16 cellular contexts compared by ENCODE assay signal in the genomic region with DNA sequence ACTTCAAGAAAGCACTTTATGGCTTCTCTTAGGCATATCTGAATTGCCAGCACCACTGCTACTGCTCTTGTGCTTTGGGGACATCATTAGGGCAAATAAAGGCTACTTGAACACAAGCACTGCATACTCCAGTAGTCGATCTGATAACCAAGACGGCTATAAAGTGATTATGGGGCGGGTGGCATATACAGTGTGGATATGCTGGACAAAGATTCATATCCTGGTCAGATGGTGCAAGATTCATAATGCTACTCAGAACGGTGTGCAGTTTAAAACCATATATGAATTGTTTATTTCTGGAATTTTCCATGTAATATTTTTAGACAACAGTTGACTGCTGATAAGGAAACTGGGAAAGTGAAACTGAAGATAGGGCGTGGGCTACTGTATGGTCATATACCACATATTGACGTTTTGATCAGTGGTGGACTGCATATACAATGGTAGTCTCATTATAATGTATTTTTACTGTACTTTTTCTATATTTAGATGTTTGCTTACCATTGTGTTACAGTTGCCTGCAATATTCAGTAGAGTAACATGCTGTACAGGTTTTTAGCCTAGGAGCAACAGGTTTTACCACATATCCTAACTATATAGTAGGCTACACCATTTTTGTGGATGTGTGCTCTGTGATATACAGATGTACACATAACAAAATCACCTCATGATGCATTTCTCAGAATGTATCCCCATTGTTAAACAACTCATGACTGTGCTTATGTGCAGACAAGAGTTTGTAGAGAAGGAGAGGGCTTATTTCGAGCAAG. TPM values are rescaled to one million over a fixed set of nuclear protein-coding genes. Genes with fewer than 3 reads are reported as not detected.
DNase-seq lines count a peak whose midpoint lies in the region; ATAC-seq and TF ChIP-seq lines count a peak whose summit lies in the region.
"Had no signal": no experiment of that assay in that cellular context is flagged by ENCODE, and none has a peak within 500 bp of the region (broad histone marks: within the 10 kb centered on the region; RNA-seq: fewer than 3 reads in every experiment).

No MANE protein-coding gene starts in this region.

- H3K27ac Mint-ChIP-seq in GM23338: peak overlapping the region; percentile 49; the same call in 1 of the 2 replicates
- peak overlapping the region in 1 of 3 experiments; percentile 89; a peak in 3 of 7 replicates for H3K27ac Mint-ChIP-seq in H9
- H3K27ac Mint-ChIP-seq: IgD-negative memory B cell; memory B cell; stimulated activated naive B cell treated with anti-CD40 and anti-IgM and Interleukin-4, amounts not matched to agents 10 μg/mL and 1 μg/mL and 100 μg/mL, for 72 hours had no signal

- H2BK20ac ChIP-seq in H9 (ENCODE audit: low read depth, low read length, poor library complexity, severe bottlenecking): no peak overlapping the region

- H3K4me1 Mint-ChIP-seq in GM23338 (peaks cover 14% of the 10 kb centered on the region), H9 (peaks cover 11 to 12% of the 10 kb centered on the region in 2 experiments)
- H3K4me1 Mint-ChIP-seq: stimulated activated naive B cell treated with anti-CD40 and anti-IgM and Interleukin-4, amounts not matched to agents 10 μg/mL and 1 μg/mL and 100 μg/mL, for 72 hours had no signal

- no peak overlapping the region for H2AFZ ChIP-seq in GM23338
- no peak overlapping the region for H2AFZ ChIP-seq in H9 (ENCODE audit: low read length)

- H3K79me2 ChIP-seq in GM23338 (replicated peaks; ENCODE audit: insufficient read depth) (no peaks in the 10 kb centered on the region), H9 (ENCODE audit: insufficient read depth, low read length) (no peaks in the 10 kb centered on the region)

- no peak overlapping the region for H2BK15ac ChIP-seq in H9 (ENCODE audit: low read depth, low read length)

- H3K4me1 ChIP-seq in GM23338 (ENCODE audit: insufficient read depth): peaks cover 12% of the 10 kb centered on the region
- H3K4me1 ChIP-seq in mucosa of descending colon (ENCODE audit: low read depth): no peaks in the 10 kb centered on the region
- H3K4me1 ChIP-seq in H9 (ENCODE audit: insufficient read depth, low read length): no peaks in the 10 kb centered on the region

- H3K9me3 Mint-ChIP-seq in GM23338: no peaks in the 10 kb centered on the region
- H3K9me3 Mint-ChIP-seq in H9: no peaks in the 10 kb centered on the region
- H3K9me3 Mint-ChIP-seq: IgD-negative memory B cell; memory B cell; neural crest cell; stimulated activated naive B cell treated with anti-CD40 and anti-IgM and Interleukin-4, amounts not matched to agents 10 μg/mL and 1 μg/mL and 100 μg/mL, for 72 hours had no signal

- WGBS in H9 (ENCODE audit: extremely low coverage, insufficient read length, low lambda C conversion rate): no CpG with 5 or more reads among the region's 7 CpGs

- H3K9me3 ChIP-seq in SK-N-MC (ENCODE audit: low read depth, low read length): no peaks in the 10 kb centered on the region
- H3K9me3 ChIP-seq in mucosa of descending colon: no peaks in the 10 kb centered on the region
- no peaks in the 10 kb centered on the region for H3K9me3 ChIP-seq in H9 (ENCODE audit: control insufficient read depth, low read depth, low read length)

- no peak overlapping the region for H2BK12ac ChIP-seq in H9 (ENCODE audit: insufficient read length, low read depth, low read length)

- H3T11ph ChIP-seq in H9 (ENCODE audit: low read length): no peak overlapping the region

- H3K4me2 ChIP-seq in GM23338 (no peak overlapping the region), H9 (ENCODE audit: insufficient read depth, insufficient read length, low read length) (no peak overlapping the region)

- H4K20me1 ChIP-seq in GM23338 (replicated peaks; ENCODE audit: insufficient read depth) (no peaks in the 10 kb centered on the region), H9 (ENCODE audit: control insufficient read depth, insufficient read depth, insufficient read length) (no peaks in the 10 kb centered on the region)

- TF ChIP-seq CTCF in GM23338 (conservative IDR thresholded peaks at IDR 0.05; ENCODE audit: low read depth in 2 of 2) (no peak), dorsolateral prefrontal cortex (IDR thresholded peaks at IDR 0.05 in 54 of 56, conservative IDR thresholded peaks at IDR 0.05 in 2 of 56; ENCODE audit: low read depth in 1 of 56, partially characterized antibody in 56 of 56) (no peak), mucosa of descending colon (IDR thresholded peaks at IDR 0.05) (no peak), H9 (conservative IDR thresholded peaks at IDR 0.05) (no peak)

- no peak overlapping the region for H3K56ac ChIP-seq in H9 (ENCODE audit: insufficient read length, low read depth, low read length)

- peaks cover 44% of the 10 kb centered on the region for H3K36me3 Mint-ChIP-seq in GM23338 (ENCODE audit: low read depth)
- H3K36me3 Mint-ChIP-seq in H9 (ENCODE audit: insufficient read depth in 1 of 3, low read depth in 3 of 3): peaks cover 25 to 61% (median 54%) of the 10 kb centered on the region in 3 experiments; a peak in 6 of 7 replicates
- H3K36me3 Mint-ChIP-seq: memory B cell; stimulated activated naive B cell treated with anti-CD40 and anti-IgM and Interleukin-4, amounts not matched to agents 10 μg/mL and 1 μg/mL and 100 μg/mL, for 72 hours had no signal

- no peaks in the 10 kb centered on the region for H3K79me1 ChIP-seq in H9 (ENCODE audit: insufficient read depth, low read depth, low read length, poor library complexity, severe bottlenecking)

- no peak overlapping the region for H3K9ac ChIP-seq in SK-N-MC (ENCODE audit: insufficient read length)
- no peak overlapping the region for H3K9ac ChIP-seq in H9 (ENCODE audit: extremely low read depth, insufficient read length, low read length)

- H3K14ac ChIP-seq in H9 (ENCODE audit: insufficient read depth, low read length): no peak overlapping the region

- no peak overlapping the region for H3K4ac ChIP-seq in H9 (ENCODE audit: low read depth, low read length)

- H2BK120ac ChIP-seq in H9 (ENCODE audit: low read depth, low read length, poor library complexity, severe bottlenecking): no peak overlapping the region

- H3K27ac ChIP-seq in GM23338 (ENCODE audit: low read depth) (no peak overlapping the region; the same call in 1 of the 2 replicates), SK-N-MC (peak overlapping the region; percentile 45; the same call in 1 of the 2 replicates), dorsolateral prefrontal cortex (peak overlapping the region in 56 of 59 donors; percentile 45 to 99 (median 91)), H9 (ENCODE audit: insufficient read length, low read depth, low read length) (no peak overlapping the region)
- H3K27ac ChIP-seq: cardiac muscle cell had no signal

- no peak overlapping the region for H2BK5ac ChIP-seq in H9 (ENCODE audit: insufficient read length, low read length)

- ATAC-seq in GM23338 (no peak), mucosa of descending colon (peak; percentile 84), HG02588 (IDR thresholded peaks at IDR 0.05; ENCODE audit: unreplicated experiment) (no peak), GM19023 (IDR thresholded peaks at IDR 0.05; ENCODE audit: unreplicated experiment) (no peak)
- ATAC-seq: stimulated activated naive B cell treated with anti-CD40 and anti-IgM and Interleukin-4, amounts not matched to agents 10 μg/mL and 1 μg/mL and 100 μg/mL, for 72 hours had no signal

- H3K23me2 ChIP-seq in H9 (ENCODE audit: insufficient read length, low read depth, low read length, poor library complexity, severe bottlenecking): no peaks in the 10 kb centered on the region

- H3K23ac ChIP-seq in H9 (ENCODE audit: insufficient read length, low read depth, low read length): no peak overlapping the region

- no peak overlapping the region for H4K8ac ChIP-seq in H9 (replicated peaks; ENCODE audit: insufficient read length, low read depth, low read length)

- H3K27me3 Mint-ChIP-seq in GM23338 (ENCODE audit: insufficient read depth, low read depth, poor library complexity) (peaks cover 5% of the 10 kb centered on the region), H9 (ENCODE audit: low read depth) (no peaks in the 10 kb centered on the region)
- H3K27me3 Mint-ChIP-seq: IgD-negative memory B cell; memory B cell; stimulated activated naive B cell treated with anti-CD40 and anti-IgM and Interleukin-4, amounts not matched to agents 10 μg/mL and 1 μg/mL and 100 μg/mL, for 72 hours had no signal

- H3K4me3 ChIP-seq in GM23338 (no peak overlapping the region), SK-N-MC (no peak overlapping the region), dorsolateral prefrontal cortex (peak overlapping the region in 1 of 59 donors; percentile 75), mucosa of descending colon (no peak overlapping the region)
- H3K4me3 ChIP-seq: cardiac muscle cell had no signal

- DNase-seq in GM23338 (ENCODE audit: low spot score) (no peak), SK-N-MC (ENCODE audit: low read depth, low spot score) (no peak), dorsolateral prefrontal cortex (no peak), mucosa of descending colon (peak in 1 of 3 donors; percentile 41), activated gamma-delta T cell (lab: John Stamatoyannopoulos, UW) (no peak), H9 (no peak)
- DNase-seq: activated CD4-positive, alpha-beta T cell treated with anti-CD3 and anti-CD28 coated beads, Interleukin-2, amount 50 U/mL, for 48 hours; NCI-H1048; NCI-H524; stimulated activated naive B cell treated with anti-CD40 and anti-IgM and Interleukin-4, amounts not matched to agents 10 μg/mL and 1 μg/mL and 100 μg/mL, for 72 hours had no signal

- no peak overlapping the region for H4K91ac ChIP-seq in H9 (ENCODE audit: insufficient read length, low read depth, low read length)

- no peaks in the 10 kb centered on the region for H3F3A ChIP-seq in GM23338 (replicated peaks; ENCODE audit: low read depth)

- no peak overlapping the region for H3K18ac ChIP-seq in H9 (ENCODE audit: insufficient read length, low read depth, low read length)

- intact Hi-C loops in dorsolateral prefrontal cortex (cut with DNase I) (loop anchor here in 1 of 2 donors (5.0 kb wide), 1 partner anchor 38 kb away; a partner anchor contains a TSS), mucosa of descending colon (cut with DNase I, micrococcal nuclease) (no loop called here)

- H3K36me3 ChIP-seq in GM23338 (ENCODE audit: insufficient read depth) (peaks cover 14% of the 10 kb centered on the region; the same call in 1 of the 2 replicates), SK-N-MC (ENCODE audit: insufficient read depth, low read length) (peaks cover 73% of the 10 kb centered on the region), mucosa of descending colon (ENCODE audit: low read depth) (no peaks in the 10 kb centered on the region)

- no peaks in the 10 kb centered on the region for H3K27me3 ChIP-seq in GM23338 (ENCODE audit: insufficient read depth)
- H3K27me3 ChIP-seq in dorsolateral prefrontal cortex: no peaks in the 10 kb centered on the region
- no peaks in the 10 kb centered on the region for H3K27me3 ChIP-seq in H9 (ENCODE audit: insufficient read depth, low read length)
- H3K27me3 ChIP-seq: cardiac muscle cell had no signal

- no peak overlapping the region for H4K5ac ChIP-seq in H9 (ENCODE audit: insufficient read length, low read depth, low read length)

- no peak overlapping the region for H3K4me3 Mint-ChIP-seq in GM23338
- H3K4me3 Mint-ChIP-seq in H9: no peak overlapping the region
- H3K4me3 Mint-ChIP-seq: IgD-negative memory B cell; memory B cell; neural crest cell; stimulated activated naive B cell treated with anti-CD40 and anti-IgM and Interleukin-4, amounts not matched to agents 10 μg/mL and 1 μg/mL and 100 μg/mL, for 72 hours had no signal

- H2AK5ac ChIP-seq in H9 (ENCODE audit: insufficient read length, low read length): no peak overlapping the region

- H3K9me2 ChIP-seq in GM23338 (ENCODE audit: insufficient read depth): no peaks in the 10 kb centered on the region

RNA-seq across cellular contexts. Expression of a gene that starts 15.2 kb away (rescaled TPM):
- 63.4 and 66.7 TPM in 2 replicates for total RNA-seq in GM23338 (2014; rRNA removed; shearing (Covaris generic))
- 21.6 and 26.9 TPM in 2 replicates for polyA plus RNA-seq in GM23338 (2016; fragmentation: Nextera tagmentation; extraction: Ambion mirVana)
- total RNA-seq in dorsolateral prefrontal cortex (100 to 1,000 TPM in 72 of 120 experiments, 10 to 100 TPM in 48; 26.6 to 509 (median 114) TPM), mucosa of descending colon (10 to 100 TPM in 1 of 3 donors, 1 to 10 TPM in 2; 3.8 to 23.7 (median 6.4) TPM), H9 (2021) (78.9 and 84.7 TPM in 2 replicates)
- polyA plus RNA-seq: IgD-negative memory B cell had no signal

Comparison
In these comparisons a context has a peak if more than half of its experiments do, and no peak if none do; other contexts are left out.
1. H3K27ac ChIP-seq: peak in SK-N-MC (single experiment) and dorsolateral prefrontal cortex (56 of 59); none in GM23338 (single experiment) and H9 (single experiment).